2 cellular contexts compared by ENCODE assay signal in genomic region chr20:43838703-43839060, GRCh38.
TF ChIP-seq lines count a peak whose summit lies in the region.

No MANE protein-coding gene starts in this region.

TF ChIP-seq in HEK293, 187 proteins besides CTCF, POLR2A, EP300 and RAD21:
- TF ChIP-seq ZFHX2 (tag by site-specific recombination; conservative IDR thresholded peaks at IDR 0.05) (peak; percentile 37; the same call in 1 of the 2 replicates), KLF10 (tag by site-specific recombination; IDR thresholded peaks at IDR 0.05) (no peak)
TF ChIP-seq in HEK293: peak in this region for 1.

TF ChIP-seq in GM12878, 131 proteins besides CTCF, POLR2A, EP300 and RAD21:
- TF ChIP-seq ZBTB33 (IDR thresholded peaks at IDR 0.05) (no peak), HDAC2 (IDR thresholded peaks at IDR 0.05) (no peak), GATAD2B (conservative IDR thresholded peaks at IDR 0.05; ENCODE audit: low read depth) (no peak), BHLHE40 (IDR thresholded peaks at IDR 0.05; ENCODE audit: borderline replicate concordance in 1 of 2, low read depth in 2 of 2, low read length in 1 of 2) (0 out of 4 replicates have a peak, but pooled peaks of 1 of the 2 experiments have one; percentile 27), IKZF2 (IDR thresholded peaks at IDR 0.05) (peak in 1 of 2 experiments; percentile 27; a peak in 2 of 4 replicates), MTA2 (IDR thresholded peaks at IDR 0.05; ENCODE audit: low read depth) (peak; percentile 55; the same call in 1 of the 2 replicates), RUNX3 (IDR thresholded peaks at IDR 0.05; ENCODE audit: low read length) (peak; percentile 45), NBN (IDR thresholded peaks at IDR 0.05) (no peak), EGR1 (IDR thresholded peaks at IDR 0.05; ENCODE audit: borderline replicate concordance in 1 of 2, low read depth in 2 of 2, low read length in 2 of 2) (0 out of 3 replicates have a peak, but pooled peaks of 1 of the 2 experiments have one; percentile 16), ZSCAN29 (IDR thresholded peaks at IDR 0.05) (no peak), DPF2 (IDR thresholded peaks at IDR 0.05) (0 out of 2 replicates have a peak, but pooled peaks have one; percentile 9)
